11 cellular contexts compared by ENCODE assay signal in genomic region chr13:113929628-113930615, GRCh38. TPM values are rescaled to one million over a fixed set of nuclear protein-coding genes. Genes with fewer than 3 reads are reported as not detected.
DNase-seq lines count a peak whose midpoint lies in the region; ATAC-seq and TF ChIP-seq lines count a peak whose summit lies in the region.
"Had no signal": no experiment of that assay in that cellular context is flagged by ENCODE, and none has a peak within 500 bp of the region (broad histone marks: within the 10 kb centered on the region; RNA-seq: fewer than 3 reads in every experiment).

No MANE protein-coding gene starts in this region.

- TF ChIP-seq RAD21 in SK-N-SH (IDR thresholded peaks at IDR 0.05; ENCODE audit: low read length): no peak; the same call in 1 of the 2 replicates

- peaks cover 0 to 41% of the 10 kb centered on the region in 2 experiments; a peak in 1 of 4 replicates for H3K4me1 ChIP-seq in SK-N-SH (ENCODE audit: control insufficient read depth in 1 of 2, insufficient read depth in 2 of 2, low read depth in 1 of 2, low read length in 1 of 2)
- H3K4me1 ChIP-seq in skeletal muscle satellite cell (ENCODE audit: control insufficient read depth, insufficient read depth, low read length): peaks cover 42% of the 10 kb centered on the region

- no peaks in the 10 kb centered on the region for H3K9me2 ChIP-seq in SK-N-SH

- H3K4me3 ChIP-seq in H7 (ENCODE audit: insufficient read depth, low read depth, low read length): no peak overlapping the region
- no peak overlapping the region for H3K4me3 ChIP-seq in SK-N-SH (ENCODE audit: low read depth in 2 of 2, low read length in 1 of 2)
- no peak overlapping the region for H3K4me3 ChIP-seq in skeletal muscle satellite cell (ENCODE audit: low read length)

- CTCF ChIA-PET in SK-N-SH (lab: Yijun Ruan, JAX): interaction anchor here (1.2 to 1.6 kb wide), 3 partner anchors 9 to 113 kb away, joined by 3 to 4 read pairs (median 4); no protein-coding TSS in a partner anchor

- H4K20me1 ChIP-seq in SK-N-SH (ENCODE audit: insufficient read depth): no peaks in the 10 kb centered on the region

- WGBS in SK-N-SH (ENCODE audit: low lambda C conversion rate): 83% methylated on average over 22 of the region's 38 CpGs

- peak overlapping the region in 1 of 2 experiments; percentile 79; a peak in 1 of 4 replicates for H3K27ac ChIP-seq in SK-N-SH (ENCODE audit: low read depth in 2 of 2, low read length in 1 of 2)

- no peak for ATAC-seq in HG02884 (IDR thresholded peaks at IDR 0.05; ENCODE audit: unreplicated experiment)

- DNase-seq in H7 (peak; percentile 83), SK-N-SH (peak; percentile 36), iPS-NIHi11 (ENCODE audit: low spot score) (peak; percentile 61), D341Med (ENCODE audit: low spot score) (no peak), germinal center (ENCODE audit: low spot score) (no peak)
- DNase-seq: KBM-7; NCI-H524 treated with DMSO at 0.1 percent for 48 hours; stimulated activated CD4-positive, alpha-beta T cell treated with anti-CD3 and anti-CD28 coated beads, Interleukin-4, amount 100 ng/mL, for 1 hour had no signal

- H3F3A ChIP-seq in SK-N-SH (replicated peaks; ENCODE audit: insufficient read depth): peaks cover 8% of the 10 kb centered on the region

- TF ChIP-seq CTCF in SK-N-SH (IDR thresholded peaks at IDR 0.05): peak; percentile 17; the same call in 1 of the 2 replicates

- no peak overlapping the region for H3K4me2 ChIP-seq in SK-N-SH
- H3K4me2 ChIP-seq in skeletal muscle satellite cell (ENCODE audit: low read length): no peak overlapping the region

- H3K27me3 ChIP-seq in H7 (ENCODE audit: control insufficient read depth, insufficient read depth, low read length) (no peaks in the 10 kb centered on the region), SK-N-SH (ENCODE audit: insufficient read depth) (no peaks in the 10 kb centered on the region), skeletal muscle satellite cell (ENCODE audit: control insufficient read depth, insufficient read depth, low read length) (no peaks in the 10 kb centered on the region)

- H2AFZ ChIP-seq in SK-N-SH (ENCODE audit: low read depth): no peak overlapping the region

- no peaks in the 10 kb centered on the region for H3K36me3 ChIP-seq in H7 (replicated peaks; ENCODE audit: control insufficient read depth, insufficient read depth, low read length)
- H3K36me3 ChIP-seq in SK-N-SH (replicated peaks in 1 of 2; ENCODE audit: control insufficient read depth in 1 of 2, insufficient read depth in 2 of 2, low read length in 1 of 2): no peaks in the 10 kb centered on the region
- no peaks in the 10 kb centered on the region for H3K36me3 ChIP-seq in skeletal muscle satellite cell (ENCODE audit: insufficient read depth, low read length)

- POLR2A ChIA-PET in SK-N-SH (lab: Yijun Ruan, JAX): no interaction called here

- no peaks in the 10 kb centered on the region for H3K79me2 ChIP-seq in SK-N-SH (ENCODE audit: insufficient read depth)

- H3K9ac ChIP-seq in SK-N-SH (no peak overlapping the region), skeletal muscle satellite cell (ENCODE audit: low read depth, low read length) (peak overlapping the region; percentile 68)

- TF ChIP-seq EP300 in SK-N-SH (IDR thresholded peaks at IDR 0.05; ENCODE audit: borderline replicate concordance in 1 of 2, low read depth in 1 of 2, low read length in 1 of 2): no peak

- H3K9me3 ChIP-seq in SK-N-SH (no peaks in the 10 kb centered on the region), skeletal muscle satellite cell (replicated peaks; ENCODE audit: low read length) (no peaks in the 10 kb centered on the region)

TF ChIP-seq in SK-N-SH, 30 proteins besides CTCF, POLR2A, EP300 and RAD21:
- TF ChIP-seq FOSL2 (IDR thresholded peaks at IDR 0.05; ENCODE audit: borderline replicate concordance, low read depth) (no peak), TCF12 (IDR thresholded peaks at IDR 0.05) (no peak), USF1 (IDR thresholded peaks at IDR 0.05; ENCODE audit: borderline replicate concordance, low read depth) (no peak), RXRA (IDR thresholded peaks at IDR 0.05; ENCODE audit: borderline replicate concordance, low read depth) (no peak), PBX3 (IDR thresholded peaks at IDR 0.05) (no peak), TEAD4 (IDR thresholded peaks at IDR 0.05; ENCODE audit: borderline replicate concordance, insufficient read depth) (no peak), GABPA (IDR thresholded peaks at IDR 0.05; ENCODE audit: low read depth) (no peak), EZH2phosphoT487 (IDR thresholded peaks at IDR 0.05; ENCODE audit: borderline replicate concordance, low read depth) (no peak), CHD2 (IDR thresholded peaks at IDR 0.05; ENCODE audit: low read length, partially characterized antibody) (no peak), NRF1 (IDR thresholded peaks at IDR 0.05; ENCODE audit: low read depth, low read length) (no peak), ELF1 (IDR thresholded peaks at IDR 0.05) (no peak), JUND (IDR thresholded peaks at IDR 0.05) (no peak), IRF3 (IDR thresholded peaks at IDR 0.05; ENCODE audit: low read depth, low read length) (no peak), USF2 (IDR thresholded peaks at IDR 0.05; ENCODE audit: borderline replicate concordance, low read depth, low read length) (no peak), TAF1 (IDR thresholded peaks at IDR 0.05; ENCODE audit: borderline replicate concordance, low read depth, low read length) (no peak), MAX (IDR thresholded peaks at IDR 0.05; ENCODE audit: low read depth) (no peak), POLR2AphosphoS5 (IDR thresholded peaks at IDR 0.05; ENCODE audit: low read depth, low read length) (no peak)

RNA-seq across cellular contexts. Expression of gene C13orf46, which starts 44.0 kb away (rescaled TPM):
- not detected in 2 replicates for total RNA-seq in H7 (2014; rRNA removed; shearing (Covaris generic))
- 0.96 and 1.7 TPM in 2 replicates for polyA plus RNA-seq in SK-N-SH (2012; rRNA removed)
- 0.21 and 0.56 TPM in 2 replicates for polyA plus RNA-seq in SK-N-SH (2012; cell fraction: cytosol; rRNA removed)
- 2.6 and 3.3 TPM in 2 replicates for polyA plus RNA-seq in SK-N-SH (2012; cell fraction: nucleus; rRNA removed)
- total RNA-seq in skeletal muscle satellite cell (2012; rRNA removed): 0.25 and 0.44 TPM in 2 replicates
- polyA plus RNA-seq: keratinocyte had no signal

Comparison
In these comparisons a context has a peak if more than half of its experiments do, and no peak if none do; other contexts are left out.
1. DNase-seq: peak in H7 (single experiment), SK-N-SH (single experiment) and iPS-NIHi11 (single experiment); none in D341Med (single experiment) and germinal center (single experiment).